Comparison of ENCODE assay signal across 8 cellular contexts in the genomic region with DNA sequence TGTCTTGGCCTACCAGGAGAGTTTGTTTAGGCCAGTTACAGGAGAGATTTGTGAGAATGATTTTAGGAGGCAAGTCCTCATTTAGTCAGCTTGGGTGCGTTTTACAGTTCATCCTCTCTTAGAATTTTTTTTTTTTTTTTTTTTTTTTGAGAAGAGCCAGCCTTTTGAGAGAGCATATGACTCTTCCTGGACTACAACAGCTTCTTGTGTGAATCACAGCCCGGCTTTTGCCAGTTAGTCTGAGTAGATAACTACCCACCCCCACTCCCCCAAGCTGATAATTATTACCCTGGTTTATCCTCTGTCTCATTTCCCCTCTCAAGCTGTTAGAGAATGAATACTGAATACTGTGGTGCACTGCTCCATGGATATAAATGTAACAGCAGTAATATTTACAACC. TPM values are rescaled to one million over a fixed set of nuclear protein-coding genes. Genes with fewer than 3 reads are reported as not detected.
DNase-seq lines count a peak whose midpoint lies in the region; ATAC-seq and TF ChIP-seq lines count a peak whose summit lies in the region.

No MANE protein-coding gene starts in this region.

- CTCF ChIA-PET in activated CD8-positive, alpha-beta T cell treated with anti-CD3 and anti-CD28 coated beads for 36 hours (lab: Charles Lee), result interaction anchor here (0.6 to 5.9 kb wide), 19 partner anchors 8 to 111 kb away, joined by 3 to 42 read pairs (median 5); partner anchors contain the start of gene CHD2

- H3K27me3 ChIP-seq in foreskin keratinocyte, result no peaks in the 10 kb centered on the region

- peak; percentile 11 for ATAC-seq in activated CD8-positive, alpha-beta T cell treated with anti-CD3 and anti-CD28 coated beads for 36 hours
- ATAC-seq in foreskin keratinocyte, result peak; percentile 43
- no peak for ATAC-seq in GM18873 (IDR thresholded peaks at IDR 0.05; ENCODE audit: low FRiP score, unreplicated experiment)
- no peak for ATAC-seq in HG03520 (IDR thresholded peaks at IDR 0.05; ENCODE audit: unreplicated experiment)

- DNase-seq in AG09309 (ENCODE audit: low read depth) (peak; percentile 75), HFFc6 (peak; percentile 86), foreskin keratinocyte (peak; percentile 60 to 77), retinal pigment epithelial cell (ENCODE audit: low read depth) (no peak), SW480 (ENCODE audit: low spot score) (no peak)
- peak; percentile 62 for DNase-seq in activated CD8-positive, alpha-beta T cell treated with anti-CD3 and anti-CD28 coated beads for 36 hours

- no peaks in the 10 kb centered on the region for H3K9me3 Mint-ChIP-seq in HFFc6
- H3K9me3 Mint-ChIP-seq in activated CD8-positive, alpha-beta T cell treated with anti-CD3 and anti-CD28 coated beads for 36 hours, result no peaks in the 10 kb centered on the region

- POLR2A ChIA-PET in activated CD8-positive, alpha-beta T cell treated with anti-CD3 and anti-CD28 coated beads for 36 hours (lab: Charles Lee), result interaction anchor here (1.0 to 11.6 kb wide), 13 partner anchors 8 to 110 kb away, joined by 3 to 642 read pairs (median 5); partner anchors contain the start of gene CHD2

- peaks cover 89% of the 10 kb centered on the region for H3K4me1 Mint-ChIP-seq in HFFc6 (ENCODE audit: low read depth)
- peaks cover 77% of the 10 kb centered on the region for H3K4me1 Mint-ChIP-seq in activated CD8-positive, alpha-beta T cell treated with anti-CD3 and anti-CD28 coated beads for 36 hours (ENCODE audit: low read depth)

- peaks cover 32% of the 10 kb centered on the region for H3K4me1 ChIP-seq in foreskin keratinocyte

- H3K27ac ChIP-seq in foreskin keratinocyte, result peak overlapping the region; percentile 96

- intact Hi-C loops in activated CD8-positive, alpha-beta T cell treated with anti-CD3 and anti-CD28 coated beads for 36 hours (cut with micrococcal nuclease), result loop anchor here (2.0 kb wide), 1 partner anchor 99 kb away; no protein-coding TSS in a partner anchor

- TF ChIP-seq CTCF in AG09309 (IDR thresholded peaks at IDR 0.05; ENCODE audit: control insufficient read depth, insufficient read depth, low read depth, low read length, missing control alignments) (no peak), HFFc6 (IDR thresholded peaks at IDR 0.05) (no peak), foreskin keratinocyte (conservative IDR thresholded peaks at IDR 0.05) (no peak), retinal pigment epithelial cell (conservative IDR thresholded peaks at IDR 0.05; ENCODE audit: low read depth, low read length) (no peak)
- no peak for TF ChIP-seq CTCF in activated CD8-positive, alpha-beta T cell treated with anti-CD3 and anti-CD28 coated beads for 36 hours (IDR thresholded peaks at IDR 0.05)

- H3K4me3 ChIP-seq in AG09309 (ENCODE audit: control insufficient read depth, low read depth, low read length) (no peak overlapping the region), retinal pigment epithelial cell (ENCODE audit: low read length) (peak overlapping the region; percentile 10)

- peaks cover 64% of the 10 kb centered on the region for H3K36me3 Mint-ChIP-seq in HFFc6 (ENCODE audit: low read depth)
- peaks cover 79% of the 10 kb centered on the region for H3K36me3 Mint-ChIP-seq in activated CD8-positive, alpha-beta T cell treated with anti-CD3 and anti-CD28 coated beads for 36 hours (ENCODE audit: low read depth)

- peak overlapping the region; percentile 99 for H3K4me3 Mint-ChIP-seq in HFFc6
- H3K4me3 Mint-ChIP-seq in activated CD8-positive, alpha-beta T cell treated with anti-CD3 and anti-CD28 coated beads for 36 hours, result peak overlapping the region; percentile 99

- peak overlapping the region; percentile 99 for H3K27ac Mint-ChIP-seq in HFFc6
- H3K27ac Mint-ChIP-seq in activated CD8-positive, alpha-beta T cell treated with anti-CD3 and anti-CD28 coated beads for 36 hours, result peak overlapping the region; percentile 100

- peaks cover 9% of the 10 kb centered on the region for H3K27me3 Mint-ChIP-seq in HFFc6 (ENCODE audit: insufficient read depth)
- no peaks in the 10 kb centered on the region for H3K27me3 Mint-ChIP-seq in activated CD8-positive, alpha-beta T cell treated with anti-CD3 and anti-CD28 coated beads for 36 hours

RNA-seq across cellular contexts. Expression of gene CHD2, which starts 7.8 kb away (rescaled TPM):
- total RNA-seq in HFFc6 (2021; fragmentation: NEBNext Ultra II Directional; extraction: Animal tissue kit (Norgen Biotek cat#: 25700)), result 10 to 100 TPM; 47.5 to 65.3 (median 57.2) TPM
- 100 to 1,000 TPM; 124 to 138 TPM for total RNA-seq in activated CD8-positive, alpha-beta T cell treated with anti-CD3 and anti-CD28 coated beads for 36 hours
- 43.6 and 57.5 TPM in 2 replicates for total RNA-seq in foreskin keratinocyte
- 12.9 and 13.7 TPM in 2 replicates for polyA plus RNA-seq in foreskin keratinocyte

Comparison
In these comparisons a context has a peak if more than half of its experiments do, and no peak if none do; other contexts are left out.
1. DNase-seq: peak in AG09309 (single experiment), HFFc6 (single experiment), activated CD8-positive, alpha-beta T cell treated with anti-CD3 and anti-CD28 coated beads for 36 hours (single experiment) and foreskin keratinocyte (2 of 2); none in retinal pigment epithelial cell (single experiment) and SW480 (single experiment).
2. ATAC-seq: peak in activated CD8-positive, alpha-beta T cell treated with anti-CD3 and anti-CD28 coated beads for 36 hours (single experiment) and foreskin keratinocyte (single experiment); none in GM18873 (single experiment) and HG03520 (single experiment).